ENCODE assay signal across 19 cellular contexts in genomic region chr15:72009207-72009606, GRCh38.
DNase-seq lines count a peak whose midpoint lies in the region; ATAC-seq, FAIRE-seq and TF ChIP-seq lines count a peak whose summit lies in the region.
"Had no signal": no experiment of that assay in that cellular context is flagged by ENCODE, and none has a peak within 500 bp of the region (broad histone marks: within the 10 kb centered on the region; RNA-seq: fewer than 3 reads in every experiment).

No MANE protein-coding gene starts in this region.

- DNase-seq in A549 (ENCODE audit: low read depth in 1 of 2, low spot score in 1 of 2) (peak in 1 of 2 experiments; percentile 44), body of pancreas (peak; percentile 23 to 50 (median 50)), lung (ENCODE audit: low spot score) (peak; percentile 39), islet precursor cell (no peak)
- no peak for DNase-seq in activated CD4-positive, alpha-beta memory T cell treated with anti-CD3 and anti-CD28 coated beads for 36 hours
- DNase-seq in stimulated activated CD4-positive, alpha-beta T cell treated with anti-CD3 and anti-CD28 coated beads, Interleukin-4, amount 100 ng/mL, for 1 hour, result no peak
- DNase-seq: activated CD4-positive, alpha-beta T cell treated with anti-CD3 and anti-CD28 coated beads, Interleukin-2, amount 50 U/mL, for 48 hours; activated naive CD8-positive, alpha-beta T cell treated with anti-CD3 and anti-CD28 coated beads, Interleukin-2, amount 50 U/mL, for 24 hours; activated T-cell treated with anti-CD3 and anti-CD28 coated beads, Interleukin-2, amount 50 U/mL, for 72 hours; H7; head of caudate nucleus; NCI-H1105; NCI-H2171 treated with DMSO at 0.1 percent for 48 hours; posterior cingulate gyrus; stimulated activated naive B cell treated with anti-CD40 and anti-IgM and Interleukin-4, amounts not matched to agents 10 μg/mL and 1 μg/mL and 100 μg/mL, for 72 hours; T-cell had no signal

- no peaks in the 10 kb centered on the region for H3K27me3 ChIP-seq in body of pancreas
- H3K27me3 ChIP-seq in lung (ENCODE audit: control insufficient read depth, insufficient read depth), result no peaks in the 10 kb centered on the region

- intact Hi-C loops in body of pancreas (cut with DNase I), result no loop called here
- intact Hi-C loops in activated CD4-positive, alpha-beta memory T cell treated with anti-CD3 and anti-CD28 coated beads for 36 hours (cut with micrococcal nuclease), result no loop called here

- no peak for TF ChIP-seq EP300 in A549 (IDR thresholded peaks at IDR 0.05)

- peak in 1 of 2 experiments; percentile 75; a peak in 2 of 6 replicates for ATAC-seq in A549
- ATAC-seq in body of pancreas, result peak; percentile 62
- no peak for ATAC-seq in lung (ENCODE audit: insufficient read depth, low FRiP score)
- no peak for ATAC-seq in HG02840 (IDR thresholded peaks at IDR 0.05; ENCODE audit: low FRiP score, unreplicated experiment)
- ATAC-seq: activated naive CD8-positive, alpha-beta T cell treated with anti-CD3 and anti-CD28 coated beads, Interleukin-2, amount 50 U/mL, for 24 hours; activated T-cell treated with anti-CD3 and anti-CD28 coated beads, Interleukin-2, amount 50 U/mL, for 72 hours; stimulated activated naive B cell treated with anti-CD40 and anti-IgM and Interleukin-4, amounts not matched to agents 10 μg/mL and 1 μg/mL and 100 μg/mL, for 72 hours; T-cell had no signal

- H3K4me1 ChIP-seq in A549 (peaks cover 12% of the 10 kb centered on the region), HEK293 (ENCODE audit: control insufficient read depth, insufficient read depth, low read length) (peaks cover 21% of the 10 kb centered on the region), body of pancreas (peaks cover 5% of the 10 kb centered on the region), lung (ENCODE audit: control insufficient read depth in 2 of 2, insufficient read depth in 2 of 2, low read length in 2 of 2) (no peaks in the 10 kb centered on the region)

- CTCF ChIA-PET in A549 (lab: Yijun Ruan, JAX), result interaction anchor here (1.1 kb wide), 1 partner anchor 10 kb away, joined by 3 read pairs; no protein-coding TSS in a partner anchor
- CTCF ChIA-PET in HEK293 (lab: Yijun Ruan, JAX), result no interaction called here
- CTCF ChIA-PET in activated CD4-positive, alpha-beta memory T cell treated with anti-CD3 and anti-CD28 coated beads for 36 hours (lab: Charles Lee), result no interaction called here

- POLR2A ChIA-PET in A549 (lab: Yijun Ruan, JAX) (no interaction called here), HEK293 (lab: Yijun Ruan, JAX) (no interaction called here)
- POLR2A ChIA-PET in activated CD4-positive, alpha-beta memory T cell treated with anti-CD3 and anti-CD28 coated beads for 36 hours (lab: Charles Lee), result no interaction called here

- no peak for TF ChIP-seq RAD21 in A549 (conservative IDR thresholded peaks at IDR 0.05 in 1 of 2, IDR thresholded peaks at IDR 0.05 in 1 of 2)

- TF ChIP-seq POLR2A in A549 (IDR thresholded peaks at IDR 0.05; ENCODE audit: low read length) (no peak), body of pancreas (IDR thresholded peaks at IDR 0.05) (no peak)

- H3K9me3 ChIP-seq in A549, result no peaks in the 10 kb centered on the region
- no peaks in the 10 kb centered on the region for H3K9me3 ChIP-seq in HEK293 (ENCODE audit: control insufficient read depth, insufficient read depth, low read depth, low read length)
- no peaks in the 10 kb centered on the region for H3K9me3 ChIP-seq in body of pancreas
- H3K9me3 ChIP-seq in lung (ENCODE audit: control insufficient read depth in 2 of 2, insufficient read depth in 1 of 2, low read length in 1 of 2), result no peaks in the 10 kb centered on the region

- H3K27ac ChIP-seq in A549 (peak overlapping the region in 1 of 2 experiments; percentile 49; a peak in 2 of 6 replicates), HEK293 (ENCODE audit: extremely low read depth, low read depth, low read length) (no peak overlapping the region), body of pancreas (no peak overlapping the region), lung (ENCODE audit: low read depth in 1 of 2, low read length in 1 of 2) (no peak overlapping the region)

- TF ChIP-seq CTCF in A549 (IDR thresholded peaks at IDR 0.05), result no peak
- no peak for TF ChIP-seq CTCF in HEK293 (tag by site-specific recombination; IDR thresholded peaks at IDR 0.05)
- no peak for TF ChIP-seq CTCF in body of pancreas (IDR thresholded peaks at IDR 0.05)
- TF ChIP-seq CTCF in lung (IDR thresholded peaks at IDR 0.05; ENCODE audit: control extremely low read depth, extremely low read depth), result no peak

- no peaks in the 10 kb centered on the region for H3K9me3 Mint-ChIP-seq in activated CD4-positive, alpha-beta memory T cell treated with anti-CD3 and anti-CD28 coated beads for 36 hours
- H3K9me3 Mint-ChIP-seq: activated naive CD8-positive, alpha-beta T cell treated with anti-CD3 and anti-CD28 coated beads, Interleukin-2, amount 50 U/mL, for 24 hours; activated T-cell treated with anti-CD3 and anti-CD28 coated beads, Interleukin-2, amount 50 U/mL, for 72 hours; CD14-positive monocyte; stimulated activated naive B cell treated with anti-CD40 and anti-IgM and Interleukin-4, amounts not matched to agents 10 μg/mL and 1 μg/mL and 100 μg/mL, for 72 hours; T-cell had no signal

- H3K4me2 ChIP-seq in A549, result peak overlapping the region; percentile 50

- H3K36me3 ChIP-seq in HEK293 (ENCODE audit: control insufficient read depth in 2 of 2, insufficient read depth in 1 of 2, low read length in 2 of 2) (peaks cover 4 to 15% of the 10 kb centered on the region in 2 experiments), body of pancreas (replicated peaks in 1 of 2; ENCODE audit: insufficient read depth in 1 of 2, low read depth in 2 of 2) (no peaks in the 10 kb centered on the region), lung (ENCODE audit: control insufficient read depth in 2 of 2, insufficient read depth in 2 of 2, low read length in 2 of 2) (peaks cover 3 to 4% of the 10 kb centered on the region in 2 donors)

- H3K36me3 Mint-ChIP-seq in activated CD4-positive, alpha-beta memory T cell treated with anti-CD3 and anti-CD28 coated beads for 36 hours, result peaks cover 10% of the 10 kb centered on the region

- FAIRE-seq in A549 (lab: Jason Lieb, UNC), result no peak

- no peak overlapping the region for H3K4me3 ChIP-seq in A549
- no peak overlapping the region for H3K4me3 ChIP-seq in HEK293 (ENCODE audit: low read depth, low read length)
- H3K4me3 ChIP-seq in body of pancreas, result no peak overlapping the region
- H3K4me3 ChIP-seq in lung, result no peak overlapping the region

- peaks cover 4% of the 10 kb centered on the region for H3K4me1 Mint-ChIP-seq in activated CD4-positive, alpha-beta memory T cell treated with anti-CD3 and anti-CD28 coated beads for 36 hours (ENCODE audit: low read depth)
- H3K4me1 Mint-ChIP-seq: CD14-positive monocyte, T-cell had no signal

- H3K4me3 Mint-ChIP-seq in activated CD4-positive, alpha-beta memory T cell treated with anti-CD3 and anti-CD28 coated beads for 36 hours, result no peak overlapping the region
- H3K4me3 Mint-ChIP-seq: activated naive CD8-positive, alpha-beta T cell treated with anti-CD3 and anti-CD28 coated beads, Interleukin-2, amount 50 U/mL, for 24 hours; activated T-cell treated with anti-CD3 and anti-CD28 coated beads, Interleukin-2, amount 50 U/mL, for 72 hours; CD14-positive monocyte; stimulated activated naive B cell treated with anti-CD40 and anti-IgM and Interleukin-4, amounts not matched to agents 10 μg/mL and 1 μg/mL and 100 μg/mL, for 72 hours; T-cell had no signal

- no peak overlapping the region for H3K27ac Mint-ChIP-seq in activated CD4-positive, alpha-beta memory T cell treated with anti-CD3 and anti-CD28 coated beads for 36 hours
- H3K27ac Mint-ChIP-seq: activated naive CD8-positive, alpha-beta T cell treated with anti-CD3 and anti-CD28 coated beads, Interleukin-2, amount 50 U/mL, for 24 hours; activated T-cell treated with anti-CD3 and anti-CD28 coated beads, Interleukin-2, amount 50 U/mL, for 72 hours; CD14-positive monocyte; stimulated activated naive B cell treated with anti-CD40 and anti-IgM and Interleukin-4, amounts not matched to agents 10 μg/mL and 1 μg/mL and 100 μg/mL, for 72 hours; T-cell had no signal

- H3K27me3 Mint-ChIP-seq in activated CD4-positive, alpha-beta memory T cell treated with anti-CD3 and anti-CD28 coated beads for 36 hours, result no peaks in the 10 kb centered on the region
- H3K27me3 Mint-ChIP-seq: activated naive CD8-positive, alpha-beta T cell treated with anti-CD3 and anti-CD28 coated beads, Interleukin-2, amount 50 U/mL, for 24 hours; stimulated activated naive B cell treated with anti-CD40 and anti-IgM and Interleukin-4, amounts not matched to agents 10 μg/mL and 1 μg/mL and 100 μg/mL, for 72 hours; T-cell had no signal

- 45% methylated on average over 2 of the region's 2 CpGs for WGBS in A549 (ENCODE audit: missing lambda C conversion rate)
- 37 to 43% methylated on average over 2 of the region's 2 CpGs for WGBS in body of pancreas, 2 donors
- WGBS in lung, 2 donors, result 82 to 92% methylated on average over 2 of the region's 2 CpGs

TF ChIP-seq in A549, 52 proteins besides CTCF, POLR2A, EP300 and RAD21 (continues in another document):
- TF ChIP-seq HOXB13 (CRISPR knock-in tag; IDR thresholded peaks at IDR 0.05; ENCODE audit: low read depth) (no peak), HOXB5 (CRISPR knock-in tag; IDR thresholded peaks at IDR 0.05) (peak; percentile 72; the same call in 1 of the 2 replicates), SMC3 (IDR thresholded peaks at IDR 0.05) (no peak), KDM5A (IDR thresholded peaks at IDR 0.05) (no peak)

TF ChIP-seq in HEK293, 187 proteins besides CTCF, POLR2A, EP300 and RAD21 (continues in another document):
- peak; percentile 36; the same call in 1 of the 2 replicates for TF ChIP-seq OSR2 (tag by site-specific recombination; IDR thresholded peaks at IDR 0.05)
- 0 out of 2 replicates have a peak, but pooled peaks have one; percentile 5 for TF ChIP-seq FEZF1 (tag by site-specific recombination; IDR thresholded peaks at IDR 0.05)
- TF ChIP-seq PRDM6 (tag by site-specific recombination; IDR thresholded peaks at IDR 0.05), result peak; percentile 71
- 0 out of 2 replicates have a peak, but pooled peaks have one; percentile 13 for TF ChIP-seq ZNF629 (tag by site-specific recombination; IDR thresholded peaks at IDR 0.05)
- peak; percentile 48; the same call in 1 of the 2 replicates for TF ChIP-seq SP7 (tag by site-specific recombination; IDR thresholded peaks at IDR 0.05)

Comparison
In these comparisons a context has a peak if more than half of its experiments do, and no peak if none do; other contexts are left out.
1. DNase-seq: peak in body of pancreas (4 of 4) and lung (single experiment); none in islet precursor cell (single experiment), activated CD4-positive, alpha-beta memory T cell treated with anti-CD3 and anti-CD28 coated beads for 36 hours (single experiment) and stimulated activated CD4-positive, alpha-beta T cell treated with anti-CD3 and anti-CD28 coated beads, Interleukin-4, amount 100 ng/mL, for 1 hour (single experiment).